In the genomic region with DNA sequence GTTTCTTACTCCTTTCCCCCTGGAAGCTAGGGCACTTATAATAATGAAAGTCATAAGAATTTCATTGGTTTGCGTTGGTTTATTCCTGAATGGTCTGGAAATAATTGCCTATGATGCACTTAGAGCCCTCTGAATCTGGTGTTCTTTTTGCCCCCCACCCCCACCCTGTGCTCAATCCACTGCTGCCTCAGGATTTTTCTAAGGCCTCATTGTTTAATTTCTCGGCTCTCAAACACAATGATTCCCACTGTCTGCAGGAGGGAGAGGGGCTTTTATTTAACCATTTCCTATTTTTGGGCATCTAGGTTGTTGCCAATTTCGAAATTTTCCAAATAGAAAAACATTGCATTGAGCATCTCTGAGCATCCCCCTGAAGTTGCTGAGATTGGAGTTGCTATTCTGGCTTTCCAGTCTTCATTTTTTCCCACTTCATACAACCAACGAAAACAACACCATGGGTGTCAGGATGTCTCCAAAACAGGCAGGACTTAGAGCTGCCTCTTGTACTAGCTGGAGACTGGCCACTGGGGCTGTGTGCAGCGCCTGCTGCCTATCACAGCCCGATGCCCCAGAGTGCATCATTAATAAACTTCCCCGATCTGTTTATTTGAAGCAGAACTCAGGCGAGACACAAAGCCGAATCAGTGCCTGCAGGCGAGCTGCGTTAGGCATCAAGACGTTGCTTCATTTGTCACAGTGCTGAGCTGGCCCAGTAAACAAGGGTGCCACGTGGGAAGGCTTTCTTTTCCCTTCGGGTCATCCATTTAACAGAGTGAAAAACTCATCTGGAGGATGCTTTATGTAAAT, we compare ENCODE assay signal across 1 cellular context.
TF ChIP-seq lines count a peak whose summit lies in the region.

No MANE protein-coding gene starts in this region.

TF ChIP-seq in H1, 55 proteins besides CTCF, POLR2A, EP300 and RAD21:
- TF ChIP-seq FOSL1 (IDR thresholded peaks at IDR 0.05; ENCODE audit: insufficient read depth, low read depth, low read length): no peak
- TF ChIP-seq, protein P1, sequence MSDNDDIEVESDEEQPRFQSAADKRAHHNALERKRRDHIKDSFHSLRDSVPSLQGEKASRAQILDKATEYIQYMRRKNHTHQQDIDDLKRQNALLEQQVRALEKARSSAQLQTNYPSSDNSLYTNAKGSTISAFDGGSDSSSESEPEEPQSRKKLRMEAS (IDR thresholded peaks at IDR 0.05): no peak
- no peak for TF ChIP-seq RBBP5 (IDR thresholded peaks at IDR 0.05; ENCODE audit: borderline replicate concordance, low read depth, low read length)
- TF ChIP-seq, protein P2, sequence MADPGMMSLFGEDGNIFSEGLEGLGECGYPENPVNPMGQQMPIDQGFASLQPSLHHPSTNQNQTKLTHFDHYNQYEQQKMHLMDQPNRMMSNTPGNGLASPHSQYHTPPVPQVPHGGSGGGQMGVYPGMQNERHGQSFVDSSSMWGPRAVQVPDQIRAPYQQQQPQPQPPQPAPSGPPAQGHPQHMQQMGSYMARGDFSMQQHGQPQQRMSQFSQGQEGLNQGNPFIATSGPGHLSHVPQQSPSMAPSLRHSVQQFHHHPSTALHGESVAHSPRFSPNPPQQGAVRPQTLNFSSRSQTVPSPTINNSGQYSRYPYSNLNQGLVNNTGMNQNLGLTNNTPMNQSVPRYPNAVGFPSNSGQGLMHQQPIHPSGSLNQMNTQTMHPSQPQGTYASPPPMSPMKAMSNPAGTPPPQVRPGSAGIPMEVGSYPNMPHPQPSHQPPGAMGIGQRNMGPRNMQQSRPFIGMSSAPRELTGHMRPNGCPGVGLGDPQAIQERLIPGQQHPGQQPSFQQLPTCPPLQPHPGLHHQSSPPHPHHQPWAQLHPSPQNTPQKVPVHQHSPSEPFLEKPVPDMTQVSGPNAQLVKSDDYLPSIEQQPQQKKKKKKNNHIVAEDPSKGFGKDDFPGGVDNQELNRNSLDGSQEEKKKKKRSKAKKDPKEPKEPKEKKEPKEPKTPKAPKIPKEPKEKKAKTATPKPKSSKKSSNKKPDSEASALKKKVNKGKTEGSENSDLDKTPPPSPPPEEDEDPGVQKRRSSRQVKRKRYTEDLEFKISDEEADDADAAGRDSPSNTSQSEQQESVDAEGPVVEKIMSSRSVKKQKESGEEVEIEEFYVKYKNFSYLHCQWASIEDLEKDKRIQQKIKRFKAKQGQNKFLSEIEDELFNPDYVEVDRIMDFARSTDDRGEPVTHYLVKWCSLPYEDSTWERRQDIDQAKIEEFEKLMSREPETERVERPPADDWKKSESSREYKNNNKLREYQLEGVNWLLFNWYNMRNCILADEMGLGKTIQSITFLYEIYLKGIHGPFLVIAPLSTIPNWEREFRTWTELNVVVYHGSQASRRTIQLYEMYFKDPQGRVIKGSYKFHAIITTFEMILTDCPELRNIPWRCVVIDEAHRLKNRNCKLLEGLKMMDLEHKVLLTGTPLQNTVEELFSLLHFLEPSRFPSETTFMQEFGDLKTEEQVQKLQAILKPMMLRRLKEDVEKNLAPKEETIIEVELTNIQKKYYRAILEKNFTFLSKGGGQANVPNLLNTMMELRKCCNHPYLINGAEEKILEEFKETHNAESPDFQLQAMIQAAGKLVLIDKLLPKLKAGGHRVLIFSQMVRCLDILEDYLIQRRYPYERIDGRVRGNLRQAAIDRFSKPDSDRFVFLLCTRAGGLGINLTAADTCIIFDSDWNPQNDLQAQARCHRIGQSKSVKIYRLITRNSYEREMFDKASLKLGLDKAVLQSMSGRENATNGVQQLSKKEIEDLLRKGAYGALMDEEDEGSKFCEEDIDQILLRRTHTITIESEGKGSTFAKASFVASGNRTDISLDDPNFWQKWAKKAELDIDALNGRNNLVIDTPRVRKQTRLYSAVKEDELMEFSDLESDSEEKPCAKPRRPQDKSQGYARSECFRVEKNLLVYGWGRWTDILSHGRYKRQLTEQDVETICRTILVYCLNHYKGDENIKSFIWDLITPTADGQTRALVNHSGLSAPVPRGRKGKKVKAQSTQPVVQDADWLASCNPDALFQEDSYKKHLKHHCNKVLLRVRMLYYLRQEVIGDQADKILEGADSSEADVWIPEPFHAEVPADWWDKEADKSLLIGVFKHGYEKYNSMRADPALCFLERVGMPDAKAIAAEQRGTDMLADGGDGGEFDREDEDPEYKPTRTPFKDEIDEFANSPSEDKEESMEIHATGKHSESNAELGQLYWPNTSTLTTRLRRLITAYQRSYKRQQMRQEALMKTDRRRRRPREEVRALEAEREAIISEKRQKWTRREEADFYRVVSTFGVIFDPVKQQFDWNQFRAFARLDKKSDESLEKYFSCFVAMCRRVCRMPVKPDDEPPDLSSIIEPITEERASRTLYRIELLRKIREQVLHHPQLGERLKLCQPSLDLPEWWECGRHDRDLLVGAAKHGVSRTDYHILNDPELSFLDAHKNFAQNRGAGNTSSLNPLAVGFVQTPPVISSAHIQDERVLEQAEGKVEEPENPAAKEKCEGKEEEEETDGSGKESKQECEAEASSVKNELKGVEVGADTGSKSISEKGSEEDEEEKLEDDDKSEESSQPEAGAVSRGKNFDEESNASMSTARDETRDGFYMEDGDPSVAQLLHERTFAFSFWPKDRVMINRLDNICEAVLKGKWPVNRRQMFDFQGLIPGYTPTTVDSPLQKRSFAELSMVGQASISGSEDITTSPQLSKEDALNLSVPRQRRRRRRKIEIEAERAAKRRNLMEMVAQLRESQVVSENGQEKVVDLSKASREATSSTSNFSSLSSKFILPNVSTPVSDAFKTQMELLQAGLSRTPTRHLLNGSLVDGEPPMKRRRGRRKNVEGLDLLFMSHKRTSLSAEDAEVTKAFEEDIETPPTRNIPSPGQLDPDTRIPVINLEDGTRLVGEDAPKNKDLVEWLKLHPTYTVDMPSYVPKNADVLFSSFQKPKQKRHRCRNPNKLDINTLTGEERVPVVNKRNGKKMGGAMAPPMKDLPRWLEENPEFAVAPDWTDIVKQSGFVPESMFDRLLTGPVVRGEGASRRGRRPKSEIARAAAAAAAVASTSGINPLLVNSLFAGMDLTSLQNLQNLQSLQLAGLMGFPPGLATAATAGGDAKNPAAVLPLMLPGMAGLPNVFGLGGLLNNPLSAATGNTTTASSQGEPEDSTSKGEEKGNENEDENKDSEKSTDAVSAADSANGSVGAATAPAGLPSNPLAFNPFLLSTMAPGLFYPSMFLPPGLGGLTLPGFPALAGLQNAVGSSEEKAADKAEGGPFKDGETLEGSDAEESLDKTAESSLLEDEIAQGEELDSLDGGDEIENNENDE (IDR thresholded peaks at IDR 0.05; ENCODE audit: insufficient replicate concordance, low read length): no peak
- no peak for TF ChIP-seq SRF (IDR thresholded peaks at IDR 0.05; ENCODE audit: low read depth, low read length)
- no peak for TF ChIP-seq KDM1A (IDR thresholded peaks at IDR 0.05; ENCODE audit: borderline replicate concordance, low read length)
- no peak for TF ChIP-seq JUN (IDR thresholded peaks at IDR 0.05; ENCODE audit: low read depth, low read length)
- TF ChIP-seq RXRA (IDR thresholded peaks at IDR 0.05; ENCODE audit: insufficient read depth, low read depth, low read length): no peak
